ENCODE assay signal across 17 cellular contexts in the genomic region with DNA sequence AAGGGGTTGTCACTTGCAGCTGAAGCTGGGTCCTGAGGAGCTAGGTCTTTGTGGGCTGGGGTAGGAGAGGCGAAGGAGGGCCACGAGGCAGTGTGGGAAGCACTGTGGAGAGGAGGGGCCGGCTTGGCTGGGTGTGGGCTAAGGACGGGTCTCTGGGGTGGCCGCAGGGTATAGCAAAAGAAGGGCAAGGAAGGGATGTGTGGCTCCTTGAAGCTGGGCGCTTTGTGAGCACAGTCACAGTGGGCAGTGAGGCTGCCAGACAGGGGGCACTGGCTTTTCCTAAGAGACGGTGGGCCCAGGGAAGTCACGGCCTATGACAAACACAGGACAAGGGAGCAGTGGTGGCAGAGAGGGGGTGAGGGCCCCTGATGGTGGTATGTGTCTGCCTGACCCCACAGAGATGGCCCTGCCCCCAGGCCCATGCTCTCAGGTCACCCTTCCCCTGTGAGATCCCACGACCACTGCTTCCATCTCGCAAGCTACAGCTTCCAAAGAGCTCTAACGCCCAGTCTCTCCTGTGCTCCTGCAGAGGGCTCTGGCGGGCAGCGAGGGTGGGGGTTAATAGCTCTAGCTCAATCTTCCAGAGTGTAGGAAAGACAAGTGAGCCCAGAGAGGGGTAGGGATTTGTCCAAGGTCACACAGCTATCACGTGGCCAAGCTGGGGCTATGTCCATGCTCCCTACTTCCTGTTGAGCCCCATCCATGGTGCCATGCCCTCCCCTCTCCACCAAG. TPM values are rescaled to one million over a fixed set of nuclear protein-coding genes. Genes with fewer than 3 reads are reported as not detected.
A peak's percentile ranks its signal among the peaks of the same experiment; 100 is the strongest.
DNase-seq lines count a peak whose midpoint lies in the region; ATAC-seq and TF ChIP-seq lines count a peak whose summit lies in the region.
"Had no signal": no experiment of that assay in that cellular context is flagged by ENCODE, and none has a peak within 500 bp of the region (broad histone marks: within the 10 kb centered on the region; RNA-seq: fewer than 3 reads in every experiment).

No MANE protein-coding gene starts in this region.

- peaks cover 0 to 3% (median 0%) of the 10 kb centered on the region in 4 donors for H3K27me3 ChIP-seq in liver (ENCODE audit: control insufficient read depth in 4 of 4, insufficient read depth in 4 of 4, low read length in 3 of 4)
- peaks cover 5 to 11% (median 9%) of the 10 kb centered on the region in 3 donors for H3K27me3 ChIP-seq in skeletal muscle tissue (ENCODE audit: control insufficient read depth in 3 of 3, insufficient read depth in 3 of 3, low read length in 3 of 3)

- H3K27ac Mint-ChIP-seq in Calu3 (ENCODE audit: unreplicated experiment) (peak overlapping the region; percentile 90), WTC11 (peak overlapping the region; percentile 39; the same call in 1 of the 2 replicates)
- no peak overlapping the region for H3K27ac Mint-ChIP-seq in activated naive CD4-positive, alpha-beta T cell treated with anti-CD3 and anti-CD28 coated beads, Interleukin-2, amount 10 ng/mL, durations not matched to agents 7 days and 5 days
- H3K27ac Mint-ChIP-seq: activated T-helper 2 cell treated with anti-CD3 and anti-CD28 coated beads, Interferon-gamma antibody, Interleukin-2, Interleukin-4, amounts not matched to agents 10 μg/mL and 5 μg/mL and 100 μg/mL, durations not matched to agents 14 hours and 24 hours and 36 hours; natural killer cell treated with Interleukin-12 subunit alpha and Interleukin-12 subunit beta and Interleukin-15 and Interleukin-18, amount 100 ng/mL, for 72 hours; T-helper 17 cell had no signal

- H3K9me3 ChIP-seq in liver (ENCODE audit: control insufficient read depth in 4 of 4, low read length in 3 of 4): no peaks in the 10 kb centered on the region
- no peaks in the 10 kb centered on the region for H3K9me3 ChIP-seq in skeletal muscle tissue (ENCODE audit: control insufficient read depth in 3 of 3, low read length in 3 of 3)

- no peak overlapping the region for H3K4me3 ChIP-seq in liver (ENCODE audit: low read depth in 1 of 3, low read length in 3 of 3)
- H3K4me3 ChIP-seq in skeletal muscle tissue (ENCODE audit: low read length in 3 of 3): no peak overlapping the region

- intact Hi-C loops in Calu3 (cut with micrococcal nuclease; ENCODE audit: unreplicated experiment): no loop called here

- no peak overlapping the region for H3K9ac ChIP-seq in liver (ENCODE audit: low read depth in 1 of 2, low read length in 2 of 2)
- H3K9ac ChIP-seq in skeletal muscle tissue (ENCODE audit: low read depth in 1 of 3, low read length in 3 of 3): peak overlapping the region in 1 of 3 donors; percentile 54

- TF ChIP-seq RAD21 in liver (IDR thresholded peaks at IDR 0.05): no peak

- peaks cover 44% of the 10 kb centered on the region for H3K27me3 Mint-ChIP-seq in Calu3 (ENCODE audit: unreplicated experiment)
- no peaks in the 10 kb centered on the region for H3K27me3 Mint-ChIP-seq in WTC11 (ENCODE audit: low read depth)
- peaks cover 37% of the 10 kb centered on the region for H3K27me3 Mint-ChIP-seq in activated naive CD4-positive, alpha-beta T cell treated with anti-CD3 and anti-CD28 coated beads, Interleukin-2, amount 10 ng/mL, durations not matched to agents 7 days and 5 days

- peaks cover 35% of the 10 kb centered on the region for H3K4me1 Mint-ChIP-seq in Calu3 (ENCODE audit: low read depth, unreplicated experiment)
- H3K4me1 Mint-ChIP-seq in WTC11: peaks cover 11% of the 10 kb centered on the region
- no peaks in the 10 kb centered on the region for H3K4me1 Mint-ChIP-seq in activated naive CD4-positive, alpha-beta T cell treated with anti-CD3 and anti-CD28 coated beads, Interleukin-2, amount 10 ng/mL, durations not matched to agents 7 days and 5 days

- WGBS in liver: 88% methylated on average over 14 of the region's 14 CpGs

- TF ChIP-seq CTCF in Calu3 (IDR thresholded peaks at IDR 0.05; ENCODE audit: unreplicated experiment) (no peak), WTC11 (IDR thresholded peaks at IDR 0.05) (no peak), liver (IDR thresholded peaks at IDR 0.05; ENCODE audit: low read depth, low read length, missing input control) (no peak)

- peaks cover 16 to 38% (median 31%) of the 10 kb centered on the region in 4 donors for H3K4me1 ChIP-seq in liver (ENCODE audit: control insufficient read depth in 4 of 4, insufficient read depth in 4 of 4, low read length in 3 of 4)
- H3K4me1 ChIP-seq in skeletal muscle tissue (ENCODE audit: control insufficient read depth in 3 of 3, insufficient read depth in 3 of 3, low read length in 3 of 3): peaks cover 37 to 54% (median 50%) of the 10 kb centered on the region in 3 donors
- H3K4me1 ChIP-seq: foreskin keratinocyte had no signal

- H3K4me3 Mint-ChIP-seq in Calu3 (ENCODE audit: low read depth, unreplicated experiment) (no peak overlapping the region), WTC11 (no peak overlapping the region)
- H3K4me3 Mint-ChIP-seq in activated naive CD4-positive, alpha-beta T cell treated with anti-CD3 and anti-CD28 coated beads, Interleukin-2, amount 10 ng/mL, durations not matched to agents 7 days and 5 days: no peak overlapping the region
- H3K4me3 Mint-ChIP-seq: natural killer cell treated with Interleukin-12 subunit alpha and Interleukin-12 subunit beta and Interleukin-15 and Interleukin-18, amount 100 ng/mL, for 72 hours; T-helper 17 cell had no signal

- H3K36me3 Mint-ChIP-seq in Calu3 (ENCODE audit: insufficient read depth, unreplicated experiment): peaks cover 7% of the 10 kb centered on the region
- no peaks in the 10 kb centered on the region for H3K36me3 Mint-ChIP-seq in WTC11
- no peaks in the 10 kb centered on the region for H3K36me3 Mint-ChIP-seq in activated naive CD4-positive, alpha-beta T cell treated with anti-CD3 and anti-CD28 coated beads, Interleukin-2, amount 10 ng/mL, durations not matched to agents 7 days and 5 days
- H3K36me3 Mint-ChIP-seq: natural killer cell treated with Interleukin-12 subunit alpha and Interleukin-12 subunit beta and Interleukin-15 and Interleukin-18, amount 100 ng/mL, for 72 hours had no signal

- ATAC-seq in WTC11 (no peak), HG02763 (IDR thresholded peaks at IDR 0.05; ENCODE audit: unreplicated experiment) (no peak)
- ATAC-seq: foreskin keratinocyte, T-helper 17 cell had no signal

- H3K36me3 ChIP-seq in liver (ENCODE audit: control insufficient read depth in 4 of 4, insufficient read depth in 3 of 4, low read depth in 1 of 4, low read length in 3 of 4) (no peaks in the 10 kb centered on the region), skeletal muscle tissue (ENCODE audit: control insufficient read depth in 3 of 3, insufficient read depth in 3 of 3, low read length in 3 of 3) (no peaks in the 10 kb centered on the region)

- POLR2A ChIA-PET in WTC11 (lab: Charles Lee): interaction anchor here (0.6 kb wide), 1 partner anchor 11 kb away, joined by 3 read pairs; no protein-coding TSS in a partner anchor

- CTCF ChIA-PET in Calu3 (lab: Charles Lee): no interaction called here
- CTCF ChIA-PET in WTC11 (lab: Charles Lee): interaction anchor here (1.8 kb wide), 1 partner anchor 53 kb away, joined by 4 read pairs; no protein-coding TSS in a partner anchor
- CTCF ChIA-PET in activated naive CD4-positive, alpha-beta T cell treated with anti-CD3 and anti-CD28 coated beads, Interleukin-2, amount 10 ng/mL, durations not matched to agents 7 days and 5 days (lab: Charles Lee): interaction anchor here (0.7 kb wide), 1 partner anchor 20 kb away, joined by 4 read pairs; no protein-coding TSS in a partner anchor

- no TSS peak for BruUV-seq in Calu3 (replicated peaks; lab: Mats Ljungman, UMichigan)

- H3K9me3 Mint-ChIP-seq in Calu3 (ENCODE audit: low read depth, unreplicated experiment) (no peaks in the 10 kb centered on the region), WTC11 (no peaks in the 10 kb centered on the region)
- H3K9me3 Mint-ChIP-seq in activated naive CD4-positive, alpha-beta T cell treated with anti-CD3 and anti-CD28 coated beads, Interleukin-2, amount 10 ng/mL, durations not matched to agents 7 days and 5 days: no peaks in the 10 kb centered on the region
- H3K9me3 Mint-ChIP-seq: activated T-helper 2 cell treated with anti-CD3 and anti-CD28 coated beads, Interferon-gamma antibody, Interleukin-2, Interleukin-4, amounts not matched to agents 10 μg/mL and 5 μg/mL and 100 μg/mL, durations not matched to agents 14 hours and 24 hours and 36 hours; natural killer cell treated with Interleukin-12 subunit alpha and Interleukin-12 subunit beta and Interleukin-15 and Interleukin-18, amount 100 ng/mL, for 72 hours had no signal

- peak overlapping the region; percentile 35 to 40 for H3K27ac ChIP-seq in liver (ENCODE audit: low read depth in 1 of 2, low read length in 2 of 2)
- peak overlapping the region; percentile 72 for H3K27ac ChIP-seq in skeletal muscle tissue (ENCODE audit: low read depth, low read length)
- H3K27ac ChIP-seq: foreskin keratinocyte had no signal

- no peak for DNase-seq in Calu3
- no peak for DNase-seq in WTC11 (ENCODE audit: low spot score)
- no peak for DNase-seq in hepatic stellate cell (ENCODE audit: low spot score)
- DNase-seq in NCI-H2227 treated with DMSO at 0.1 percent for 48 hours (lab: John Stamatoyannopoulos, UW): no peak
- DNase-seq in activated naive CD4-positive, alpha-beta T cell treated with anti-CD3 and anti-CD28 coated beads, Interleukin-2, amount 10 ng/mL, durations not matched to agents 7 days and 5 days: no peak
- DNase-seq: activated CD4-positive, alpha-beta T cell treated with anti-CD3 and anti-CD28 coated beads, Interleukin-2, amount 50 U/mL, for 1 hour; DMS53; effector CD4-positive, alpha-beta T cell; foreskin keratinocyte; NCI-H1092; NCI-H2171; T-helper 17 cell had no signal

TF ChIP-seq in liver, 16 proteins besides CTCF, POLR2A, EP300 and RAD21:
- TF ChIP-seq GABPA (IDR thresholded peaks at IDR 0.05 in 1 of 2, conservative IDR thresholded peaks at IDR 0.05 in 1 of 2) (no peak), FOXA2 (IDR thresholded peaks at IDR 0.05) (no peak), JUND (IDR thresholded peaks at IDR 0.05) (no peak), HNF4A (conservative IDR thresholded peaks at IDR 0.05) (no peak), RXRA (IDR thresholded peaks at IDR 0.05) (no peak)
TF ChIP-seq in liver: peak in this region for 0.

RNA-seq across cellular contexts. Expression of a gene that starts 32.4 kb away (rescaled TPM):
- not detected in 2 replicates for total RNA-seq in Calu3 (2022)
- 0.22 to 0.30 TPM (median 0.30 TPM) in 3 replicates for total RNA-seq in WTC11 (2021)
- total RNA-seq in liver: 1 to 10 TPM in 1 of 2 donors, not detected in 1; 6.6 TPM
- 1 to 10 TPM in 1 of 2 donors, under 1 TPM in 1; 0.78 to 2.6 TPM for polyA plus RNA-seq in liver
- 0.52 TPM for total RNA-seq in skeletal muscle tissue
- total RNA-seq: activated T-helper 2 cell treated with anti-CD3 and anti-CD28 coated beads, Interferon-gamma antibody, Interleukin-2, Interleukin-4, amounts not matched to agents 10 μg/mL and 5 μg/mL and 100 μg/mL, durations not matched to agents 14 hours and 24 hours and 36 hours; foreskin keratinocyte; natural killer cell treated with Interleukin-12 subunit alpha and Interleukin-12 subunit beta and Interleukin-15 and Interleukin-18, amount 100 ng/mL, for 72 hours; T-helper 17 cell had no signal
- polyA plus RNA-seq: foreskin keratinocyte had no signal

RNA-seq across cellular contexts. Expression of a gene that starts 39.1 kb away (rescaled TPM):
- 36.9 and 43.0 TPM in 2 replicates for total RNA-seq in Calu3 (2022)
- 10.3 to 12.0 TPM (median 11.9 TPM) in 3 replicates for total RNA-seq in WTC11 (2021)
- 10 to 100 TPM; 11.4 to 30.7 TPM for total RNA-seq in liver
- 10 to 100 TPM; 18.3 to 19.8 TPM for polyA plus RNA-seq in liver
- 7.8 TPM for total RNA-seq in skeletal muscle tissue
